17 cellular contexts compared by ENCODE assay signal in the genomic region with DNA sequence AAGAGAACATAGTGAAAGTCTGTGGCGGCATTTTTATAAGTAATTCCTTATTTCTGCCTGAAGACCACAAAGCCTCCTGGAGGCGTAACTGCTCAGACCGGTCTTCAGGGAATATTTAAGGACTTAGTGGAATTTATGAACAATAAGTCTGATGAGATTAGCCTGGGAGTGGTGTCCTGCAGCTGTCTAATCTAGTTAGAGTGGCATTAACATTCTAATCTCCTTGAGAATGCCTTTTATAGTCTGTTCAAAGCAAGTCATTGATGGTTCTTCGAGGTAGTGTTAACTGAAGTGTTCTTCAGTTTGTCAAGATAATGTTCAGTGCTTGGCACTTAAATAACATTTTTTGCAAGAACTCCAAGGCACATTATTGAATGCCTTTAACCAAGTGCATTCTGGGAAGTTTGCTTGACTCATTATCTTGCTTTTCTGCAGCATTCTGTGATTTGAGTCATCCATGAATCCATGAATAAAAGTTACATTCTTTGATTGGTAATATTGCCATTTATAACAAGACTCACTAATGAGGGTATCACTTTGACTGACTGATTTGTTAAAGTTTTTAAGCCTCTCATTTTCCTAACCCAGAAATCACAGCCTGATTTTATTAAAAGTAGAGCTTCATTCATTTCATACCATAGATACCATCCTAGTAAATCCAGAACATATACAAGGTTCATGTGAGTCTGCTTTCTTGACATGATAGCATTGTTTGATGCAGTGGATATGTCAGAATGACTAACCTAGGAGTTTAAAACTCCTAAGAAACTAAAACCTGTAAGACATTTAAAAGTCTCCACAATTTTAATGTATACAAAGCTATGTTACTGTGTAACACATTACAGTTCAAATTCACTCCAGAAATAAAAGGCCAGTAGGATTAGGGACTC. TPM values are rescaled to one million over a fixed set of nuclear protein-coding genes. Genes with fewer than 3 reads are reported as not detected.
DNase-seq lines count a peak whose midpoint lies in the region; ATAC-seq, FAIRE-seq and TF ChIP-seq lines count a peak whose summit lies in the region.
"Had no signal": no experiment of that assay in that cellular context is flagged by ENCODE, and none has a peak within 500 bp of the region (broad histone marks: within the 10 kb centered on the region; RNA-seq: fewer than 3 reads in every experiment).

No MANE protein-coding gene starts in this region.

- H3K27me3 ChIP-seq in astrocyte (ENCODE audit: insufficient read depth, low read length) = no peaks in the 10 kb centered on the region
- H3K27me3 ChIP-seq in neural progenitor cell = no peaks in the 10 kb centered on the region
- H3K27me3 ChIP-seq: body of pancreas, thyroid gland had no signal

- peaks cover 23% of the 10 kb centered on the region for H3F3A ChIP-seq in neural progenitor cell (ENCODE audit: low read depth)

- H4K20me1 ChIP-seq in astrocyte (ENCODE audit: insufficient read depth, low read length) (peaks cover 90% of the 10 kb centered on the region), neural progenitor cell (ENCODE audit: low read depth) (peaks cover 68% of the 10 kb centered on the region)

- H2AFZ ChIP-seq in astrocyte (ENCODE audit: low read depth, low read length) (no peak overlapping the region), neural progenitor cell (replicated peaks) (no peak overlapping the region)

- H3K27ac ChIP-seq in astrocyte (ENCODE audit: low read depth, low read length) = no peak overlapping the region
- H3K27ac ChIP-seq in neural progenitor cell = no peak overlapping the region
- H3K27ac ChIP-seq: A549, body of pancreas, thyroid gland had no signal

- DNase-seq in activated CD4-positive, alpha-beta T cell treated with anti-CD3 and anti-CD28 coated beads, Interleukin-2, amount 10 ng/mL, durations not matched to agents 24 days and 14 days = no peak
- DNase-seq in activated CD4-positive, alpha-beta T cell treated with anti-CD3 and anti-CD28 coated beads, Interleukin-2, amount 50 U/mL, for 4 hours = no peak
- DNase-seq in ELR (ENCODE audit: low read depth) = peak; percentile 51
- DNase-seq in astrocyte (ENCODE audit: low read depth) = peak; percentile 65
- DNase-seq in neural progenitor cell (ENCODE audit: low spot score) = peak; percentile 63
- DNase-seq in stimulated activated naive CD4-positive, alpha-beta T cell treated with Interleukin-2 at 50 U/mL for 16 hours (lab: John Stamatoyannopoulos, UW) = no peak
- DNase-seq: body of pancreas; hippocampal formation; mucosa of descending colon; NCI-H1105; SHP77; stimulated activated CD4-positive, alpha-beta T cell treated with anti-CD3 and anti-CD28 coated beads, Interleukin-4, amount 100 ng/mL, for 4 hours; thyroid gland had no signal

- peaks cover 69% of the 10 kb centered on the region for H3K36me3 Mint-ChIP-seq in activated CD4-positive, alpha-beta T cell treated with anti-CD3 and anti-CD28 coated beads, Interleukin-2, amount 10 ng/mL, durations not matched to agents 24 days and 14 days (ENCODE audit: low read depth)
- peaks cover 20% of the 10 kb centered on the region for H3K36me3 Mint-ChIP-seq in astrocyte (ENCODE audit: low read depth, unreplicated experiment)
- H3K36me3 Mint-ChIP-seq in neural progenitor cell = peaks cover 59% of the 10 kb centered on the region

- H3K4me1 Mint-ChIP-seq in activated CD4-positive, alpha-beta T cell treated with anti-CD3 and anti-CD28 coated beads, Interleukin-2, amount 10 ng/mL, durations not matched to agents 24 days and 14 days = peaks cover 7% of the 10 kb centered on the region
- H3K4me1 Mint-ChIP-seq in astrocyte (ENCODE audit: low read depth, unreplicated experiment) (peaks cover 4% of the 10 kb centered on the region), neural progenitor cell (peaks cover 23% of the 10 kb centered on the region)

- H3K36me3 ChIP-seq in astrocyte (ENCODE audit: insufficient read depth, low read length) (peaks cover 79% of the 10 kb centered on the region), neural progenitor cell (peaks cover 43% of the 10 kb centered on the region)

- H3K4me1 ChIP-seq in astrocyte (ENCODE audit: insufficient read depth, low read length) (no peaks in the 10 kb centered on the region), neural progenitor cell (peaks cover 22% of the 10 kb centered on the region)
- H3K4me1 ChIP-seq: A549, body of pancreas, thyroid gland had no signal

- H3K4me3 ChIP-seq in astrocyte (ENCODE audit: insufficient read depth, low read depth, low read length) (no peak overlapping the region), neural progenitor cell (no peak overlapping the region)
- H3K4me3 ChIP-seq: A549, body of pancreas, K562, mucosa of descending colon, thyroid gland had no signal

- H3K4me3 Mint-ChIP-seq in activated CD4-positive, alpha-beta T cell treated with anti-CD3 and anti-CD28 coated beads, Interleukin-2, amount 10 ng/mL, durations not matched to agents 24 days and 14 days = no peak overlapping the region
- H3K4me3 Mint-ChIP-seq in astrocyte (ENCODE audit: unreplicated experiment) (no peak overlapping the region), neural progenitor cell (no peak overlapping the region)

- no peak for TF ChIP-seq CTCF in astrocyte (IDR thresholded peaks at IDR 0.05; ENCODE audit: insufficient read depth, low read depth, low read length)
- no peak for TF ChIP-seq CTCF in neural progenitor cell (IDR thresholded peaks at IDR 0.05)

- no peaks in the 10 kb centered on the region for H3K9me3 ChIP-seq in astrocyte (ENCODE audit: insufficient read depth, low read depth, low read length)
- H3K9me3 ChIP-seq in neural progenitor cell (ENCODE audit: low read depth) = no peaks in the 10 kb centered on the region
- H3K9me3 ChIP-seq: A549, body of pancreas, mucosa of descending colon, thyroid gland had no signal

- FAIRE-seq in astrocyte (lab: Jason Lieb, UNC) = peak; percentile 20
- FAIRE-seq: A549, K562 had no signal

- H3K27ac Mint-ChIP-seq in activated CD4-positive, alpha-beta T cell treated with anti-CD3 and anti-CD28 coated beads, Interleukin-2, amount 10 ng/mL, durations not matched to agents 24 days and 14 days = peak overlapping the region; percentile 49
- no peak overlapping the region for H3K27ac Mint-ChIP-seq in astrocyte (ENCODE audit: unreplicated experiment)
- no peak overlapping the region for H3K27ac Mint-ChIP-seq in neural progenitor cell

- H3K9me3 Mint-ChIP-seq in activated CD4-positive, alpha-beta T cell treated with anti-CD3 and anti-CD28 coated beads, Interleukin-2, amount 10 ng/mL, durations not matched to agents 24 days and 14 days = no peaks in the 10 kb centered on the region
- H3K9me3 Mint-ChIP-seq in astrocyte (ENCODE audit: unreplicated experiment) (no peaks in the 10 kb centered on the region), neural progenitor cell (no peaks in the 10 kb centered on the region)

- H3K4me2 ChIP-seq in astrocyte (ENCODE audit: low read length) (no peak overlapping the region), neural progenitor cell (peak overlapping the region; percentile 19)
- H3K4me2 ChIP-seq: A549 had no signal

- H3K27me3 Mint-ChIP-seq in activated CD4-positive, alpha-beta T cell treated with anti-CD3 and anti-CD28 coated beads, Interleukin-2, amount 10 ng/mL, durations not matched to agents 24 days and 14 days = no peaks in the 10 kb centered on the region
- H3K27me3 Mint-ChIP-seq in astrocyte (ENCODE audit: low read depth, unreplicated experiment) (no peaks in the 10 kb centered on the region), neural progenitor cell (ENCODE audit: insufficient read depth, low read depth) (peaks cover 2% of the 10 kb centered on the region)

- H3K79me2 ChIP-seq in astrocyte (ENCODE audit: insufficient read depth, low read length) (peaks cover 46% of the 10 kb centered on the region), neural progenitor cell (ENCODE audit: low read depth) (peaks cover 12% of the 10 kb centered on the region)

- H3K9ac ChIP-seq in astrocyte (ENCODE audit: low read length) = no peak overlapping the region
- no peak overlapping the region for H3K9ac ChIP-seq in neural progenitor cell

- intact Hi-C loops in activated CD4-positive, alpha-beta T cell treated with anti-CD3 and anti-CD28 coated beads, Interleukin-2, amount 10 ng/mL, durations not matched to agents 24 days and 14 days (cut with micrococcal nuclease) = no loop called here

- ATAC-seq in HG03354 (IDR thresholded peaks at IDR 0.05; ENCODE audit: poor library complexity, severe bottlenecking, unreplicated experiment) = no peak
- ATAC-seq in HG03139 (IDR thresholded peaks at IDR 0.05; ENCODE audit: unreplicated experiment) = no peak
- ATAC-seq: A549, body of pancreas, K562, mucosa of descending colon had no signal

RNA-seq across cellular contexts. Expression of a gene that starts 12.5 kb away (rescaled TPM):
- total RNA-seq in activated CD4-positive, alpha-beta T cell treated with anti-CD3 and anti-CD28 coated beads, Interleukin-2, amount 10 ng/mL, durations not matched to agents 24 days and 14 days = 154 and 161 TPM in 2 replicates
- 124 and 127 TPM in 2 replicates for total RNA-seq in astrocyte
- total RNA-seq in neural progenitor cell (ENCODE audit: low replicate concordance) = 282 and 372 TPM in 2 replicates

RNA-seq across cellular contexts. Expression of a gene that starts 53.9 kb away (rescaled TPM):
- total RNA-seq in activated CD4-positive, alpha-beta T cell treated with anti-CD3 and anti-CD28 coated beads, Interleukin-2, amount 10 ng/mL, durations not matched to agents 24 days and 14 days = 0.14 and 0.31 TPM in 2 replicates
- total RNA-seq in astrocyte (5.1 and 6.6 TPM in 2 replicates), neural progenitor cell (ENCODE audit: low replicate concordance) (14.5 and 42.5 TPM in 2 replicates)

Comparison
In these comparisons a context has a peak if more than half of its experiments do, and no peak if none do; other contexts are left out.
1. DNase-seq: peak in ELR (single experiment), astrocyte (single experiment) and neural progenitor cell (single experiment); none in activated CD4-positive, alpha-beta T cell treated with anti-CD3 and anti-CD28 coated beads, Interleukin-2, amount 10 ng/mL, durations not matched to agents 24 days and 14 days (single experiment), activated CD4-positive, alpha-beta T cell treated with anti-CD3 and anti-CD28 coated beads, Interleukin-2, amount 50 U/mL, for 4 hours (0 of 2) and stimulated activated naive CD4-positive, alpha-beta T cell treated with Interleukin-2 at 50 U/mL for 16 hours (single experiment).